ENCODE assay signal across 16 cellular contexts in the genomic region with DNA sequence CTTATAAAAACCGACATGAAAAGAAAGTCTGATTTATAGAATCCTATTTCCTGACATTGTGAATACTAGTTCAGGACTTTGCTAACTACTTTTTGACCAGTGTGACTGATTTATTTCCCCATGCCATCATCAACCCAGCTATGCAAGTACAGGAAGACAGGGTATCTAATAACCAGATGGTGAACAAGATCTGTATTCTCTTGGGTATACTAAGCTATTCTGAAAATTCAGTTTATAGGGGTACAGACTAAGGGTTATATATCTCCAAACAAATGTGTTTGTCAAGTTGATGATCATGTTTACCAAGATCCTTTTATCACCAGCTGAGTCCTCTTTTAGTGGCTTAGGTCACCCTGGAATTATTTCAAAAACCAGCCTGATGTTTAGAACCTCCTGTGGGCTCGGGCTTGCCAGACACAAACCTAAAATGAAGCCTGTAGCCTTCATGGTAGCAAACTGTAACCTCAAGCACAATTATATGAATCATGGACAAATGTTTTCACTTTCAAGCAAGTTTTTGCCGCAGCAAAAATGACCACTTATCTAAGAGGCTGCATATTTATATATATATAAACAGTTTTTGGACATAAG.
DNase-seq lines count a peak whose midpoint lies in the region; ATAC-seq and TF ChIP-seq lines count a peak whose summit lies in the region.
"Had no signal": no experiment of that assay in that cellular context is flagged by ENCODE, and none has a peak within 500 bp of the region (broad histone marks: within the 10 kb centered on the region; RNA-seq: fewer than 3 reads in every experiment).

No MANE protein-coding gene starts in this region.

- H4K91ac ChIP-seq in mesenchymal stem cell (ENCODE audit: low read length), result no peak overlapping the region

- no peak for TF ChIP-seq POLR2A in uterus (IDR thresholded peaks at IDR 0.05)

- no peak overlapping the region for H3K9ac ChIP-seq in mesenchymal stem cell (ENCODE audit: low read length)

- H3K4me2 ChIP-seq in mesenchymal stem cell (ENCODE audit: low read length, poor library complexity, severe bottlenecking), result no peak overlapping the region

- H3K4me1 ChIP-seq in mesenchymal stem cell (ENCODE audit: control insufficient read depth, insufficient read depth, low read depth, low read length) (peaks cover 4% of the 10 kb centered on the region), uterus (no peaks in the 10 kb centered on the region)

- no peak overlapping the region for H3K23ac ChIP-seq in mesenchymal stem cell (ENCODE audit: low read length in 2 of 2)

- H3K27me3 ChIP-seq in mesenchymal stem cell (ENCODE audit: control insufficient read depth in 1 of 2, insufficient read depth in 1 of 2, low read length in 2 of 2) (no peaks in the 10 kb centered on the region), uterus (no peaks in the 10 kb centered on the region)
- H3K27me3 ChIP-seq: neutrophil had no signal

- H3K36me3 ChIP-seq in mesenchymal stem cell (ENCODE audit: control insufficient read depth in 1 of 2, insufficient read depth in 2 of 2, low read depth in 1 of 2, low read length in 2 of 2), result no peaks in the 10 kb centered on the region
- H3K36me3 ChIP-seq in uterus, result no peaks in the 10 kb centered on the region
- H3K36me3 ChIP-seq: neutrophil had no signal

- H2BK120ac ChIP-seq in mesenchymal stem cell (ENCODE audit: low read depth, low read length), result no peak overlapping the region

- H2AK5ac ChIP-seq in mesenchymal stem cell (ENCODE audit: low read length, severe bottlenecking), result no peak overlapping the region

- H3K27ac ChIP-seq in VCaP (peak overlapping the region; percentile 31), mesenchymal stem cell (ENCODE audit: low read length, poor library complexity, severe bottlenecking) (no peak overlapping the region), uterus (no peak overlapping the region)
- H3K27ac ChIP-seq: neutrophil had no signal

- no peak for TF ChIP-seq CTCF in AG10803 (conservative IDR thresholded peaks at IDR 0.05; ENCODE audit: low read length)
- TF ChIP-seq CTCF in VCaP (conservative IDR thresholded peaks at IDR 0.05), result no peak
- TF ChIP-seq CTCF in uterus (IDR thresholded peaks at IDR 0.05), result no peak

- DNase-seq in AG10803 (ENCODE audit: low read depth) (peak; percentile 73), M059J (ENCODE audit: low read depth) (peak; percentile 88), mesenchymal stem cell (peak; percentile 55), uterus (no peak), mucosa of gallbladder (ENCODE audit: low spot score) (no peak)
- DNase-seq: activated CD4-positive, CD25-positive, alpha-beta regulatory T cell; activated CD8-positive, alpha-beta T cell treated with anti-CD3 and anti-CD28 coated beads for 36 hours; activated T-cell treated with anti-CD3 and anti-CD28 coated beads, Interleukin-2, amount 50 U/mL, for 48 hours; CD8-positive, alpha-beta memory T cell; left cardiac atrium; NCI-H187; SHP77 had no signal

- H2AFZ ChIP-seq in mesenchymal stem cell (ENCODE audit: low read depth, low read length), result no peak overlapping the region

- WGBS in mesenchymal stem cell, result 9% methylated on average over 1 of the region's 3 CpGs

- H3K14ac ChIP-seq in mesenchymal stem cell (ENCODE audit: low read length in 2 of 2), result no peak overlapping the region

- H4K8ac ChIP-seq in mesenchymal stem cell (ENCODE audit: low read length), result no peak overlapping the region

- no peaks in the 10 kb centered on the region for H3K9me3 ChIP-seq in mesenchymal stem cell (ENCODE audit: control insufficient read depth, low read length)
- no peaks in the 10 kb centered on the region for H3K9me3 ChIP-seq in uterus
- H3K9me3 ChIP-seq: neutrophil had no signal

- no peak overlapping the region for H3K4me3 ChIP-seq in AG10803 (ENCODE audit: low read length)
- no peak overlapping the region for H3K4me3 ChIP-seq in mesenchymal stem cell (ENCODE audit: insufficient read depth in 1 of 2, low read depth in 1 of 2, low read length in 2 of 2)
- H3K4me3 ChIP-seq in uterus, result no peak overlapping the region

- ATAC-seq in GM21360 (IDR thresholded peaks at IDR 0.05; ENCODE audit: unreplicated experiment) (no peak), GM21515 (IDR thresholded peaks at IDR 0.05; ENCODE audit: unreplicated experiment) (no peak)
- ATAC-seq: activated CD8-positive, alpha-beta T cell treated with anti-CD3 and anti-CD28 coated beads for 36 hours; left cardiac atrium had no signal

- H2BK12ac ChIP-seq in mesenchymal stem cell (ENCODE audit: low read length in 2 of 2), result no peak overlapping the region

- H2BK15ac ChIP-seq in mesenchymal stem cell (ENCODE audit: low read depth, poor library complexity, severe bottlenecking), result no peak overlapping the region

- H3K18ac ChIP-seq in mesenchymal stem cell (ENCODE audit: low read depth in 1 of 2, low read length in 2 of 2), result peak overlapping the region in 1 of 2 experiments; percentile 29

- H2BK5ac ChIP-seq in mesenchymal stem cell (ENCODE audit: low read depth, low read length, poor library complexity, severe bottlenecking), result no peak overlapping the region

- no peak overlapping the region for H3K4ac ChIP-seq in mesenchymal stem cell (ENCODE audit: low read depth in 1 of 2, low read length in 2 of 2)

- intact Hi-C loops in uterus (cut with DNase I; ENCODE audit: low total_unique reads), result no loop called here

- H3K79me1 ChIP-seq in mesenchymal stem cell (replicated peaks; ENCODE audit: low read length, poor library complexity, severe bottlenecking), result peaks cover 2% of the 10 kb centered on the region

Comparison
In these comparisons a context has a peak if more than half of its experiments do, and no peak if none do; other contexts are left out.
1. DNase-seq: peak in AG10803 (single experiment), M059J (single experiment) and mesenchymal stem cell (single experiment); none in uterus (0 of 2) and mucosa of gallbladder (single experiment).